Comparison of ENCODE assay signal across 1 cellular context in the genomic region with DNA sequence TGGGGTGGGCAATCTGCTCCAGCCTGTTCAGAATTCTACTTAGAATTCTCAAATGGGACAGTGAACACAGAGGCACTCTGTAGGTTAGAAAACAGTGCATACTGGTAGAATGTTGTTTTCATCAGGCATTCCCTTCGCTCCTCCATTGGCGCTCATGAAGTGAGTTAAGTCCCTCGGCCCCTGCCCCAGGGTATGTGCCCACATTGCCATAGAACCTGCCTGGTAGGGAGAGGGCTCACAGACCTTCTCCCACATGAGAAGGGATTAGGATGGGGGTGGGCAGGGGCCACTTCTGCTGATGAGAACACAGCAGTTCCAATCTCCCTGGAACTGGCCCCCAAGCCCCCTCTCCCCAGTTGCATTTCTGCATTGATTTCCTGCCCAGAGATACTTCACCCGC.
TF ChIP-seq lines count a peak whose summit lies in the region.

No MANE protein-coding gene starts in this region.

TF ChIP-seq in K562, 482 proteins besides CTCF, POLR2A, EP300 and RAD21 (continued from another document):
- TF ChIP-seq, protein P1, sequence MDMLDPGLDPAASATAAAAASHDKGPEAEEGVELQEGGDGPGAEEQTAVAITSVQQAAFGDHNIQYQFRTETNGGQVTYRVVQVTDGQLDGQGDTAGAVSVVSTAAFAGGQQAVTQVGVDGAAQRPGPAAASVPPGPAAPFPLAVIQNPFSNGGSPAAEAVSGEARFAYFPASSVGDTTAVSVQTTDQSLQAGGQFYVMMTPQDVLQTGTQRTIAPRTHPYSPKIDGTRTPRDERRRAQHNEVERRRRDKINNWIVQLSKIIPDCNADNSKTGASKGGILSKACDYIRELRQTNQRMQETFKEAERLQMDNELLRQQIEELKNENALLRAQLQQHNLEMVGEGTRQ (CRISPR knock-in tag; IDR thresholded peaks at IDR 0.05) = no peak
- TF ChIP-seq MLLT1 (IDR thresholded peaks at IDR 0.05) = no peak
- no peak for TF ChIP-seq ZBTB5 (IDR thresholded peaks at IDR 0.05)
